In genomic region chr17:81512984-81513668, GRCh38 we compare ENCODE assay signal across 7 cellular contexts. TPM values are rescaled to one million over a fixed set of nuclear protein-coding genes. Genes with fewer than 3 reads are reported as not detected.
A peak's percentile ranks its signal among the peaks of the same experiment; 100 is the strongest.
DNase-seq lines count a peak whose midpoint lies in the region; ATAC-seq, FAIRE-seq and TF ChIP-seq lines count a peak whose summit lies in the region.

No MANE protein-coding gene starts in this region.

- 7% methylated on average over 20 of the region's 68 CpGs for WGBS in K562 (ENCODE audit: insufficient coverage, low coverage, missing lambda C conversion rate)
- WGBS in small intestine, 3 donors, result 0 to 1% (median 0%) methylated on average over 24 to 68 of the region's 68 CpGs

- BruUV-seq in K562 (replicated peaks; lab: Mats Ljungman, UMichigan), result TSS peak; percentile 73

- H3K27me3 ChIP-seq in K562 (ENCODE audit: control insufficient read depth in 2 of 2, insufficient read depth in 2 of 2, low read length in 2 of 2), result no peaks in the 10 kb centered on the region
- H3K27me3 ChIP-seq in small intestine (ENCODE audit: control insufficient read depth in 2 of 2, insufficient read depth in 2 of 2, low read length in 2 of 2), result no peaks in the 10 kb centered on the region

- peak; percentile 1 for ATAC-seq in K562
- no peak for ATAC-seq in GM19455 (IDR thresholded peaks at IDR 0.05; ENCODE audit: unreplicated experiment)

- in situ Hi-C loops in GM13976 (cut with MboI; ENCODE audit: low sequenced_read_pairs, unreplicated experiment) (no loop called here), K562 (cut with MboI) (no loop called here)

- intact Hi-C loops in K562 (cut with micrococcal nuclease), result no loop called here

- H3K9ac ChIP-seq in K562 (ENCODE audit: insufficient read depth in 1 of 2, low read depth in 2 of 2, low read length in 2 of 2), result peak overlapping the region; percentile 98

- peaks cover 9% of the 10 kb centered on the region for H3K9me1 ChIP-seq in K562 (ENCODE audit: control insufficient read depth, insufficient read depth, low read length)

- CTCF ChIA-PET in K562 (lab: Yijun Ruan, JAX; ENCODE audit: low intra/inter-chr PET ratio), result interaction anchor here (0.6 to 0.7 kb wide), 2 partner anchors 29 to 218 kb away, joined by 3 read pairs; partner anchors contain the start of gene SLC38A10

- TF ChIP-seq RAD21 in K562 (CRISPR knock-in tag; conservative IDR thresholded peaks at IDR 0.05 in 1 of 2, IDR thresholded peaks at IDR 0.05 in 1 of 2), result no peak

- no peak; the same call in 1 of the 2 replicates for TF ChIP-seq EP300 in K562 (IDR thresholded peaks at IDR 0.05; ENCODE audit: low read length)

- DNase-seq in GM13976 (ENCODE audit: low spot score), result peak; percentile 64
- DNase-seq in SW480 (ENCODE audit: low spot score), result peak; percentile 84
- peak in 3 of 4 experiments; percentile 51 to 66 (median 63) for DNase-seq in K562 (ENCODE audit: extremely low read depth in 1 of 4, low spot score in 3 of 4)
- peak; percentile 71 for DNase-seq in small intestine

- peaks cover 38% of the 10 kb centered on the region for H4K20me1 ChIP-seq in K562 (replicated peaks; ENCODE audit: control insufficient read depth, insufficient read depth, low read length)

- H3K36me3 ChIP-seq in KOPT-K1 (ENCODE audit: insufficient read depth, low read length) (peaks cover 42% of the 10 kb centered on the region), K562 (ENCODE audit: control insufficient read depth, insufficient read depth, low read length) (peaks cover 37% of the 10 kb centered on the region), small intestine (ENCODE audit: control insufficient read depth in 2 of 2, insufficient read depth in 2 of 2, low read length in 2 of 2) (peaks cover 13 to 15% of the 10 kb centered on the region in 2 donors)

- H2AFZ ChIP-seq in K562 (ENCODE audit: low read depth, low read length), result peak overlapping the region; percentile 58

- peak overlapping the region; percentile 87 for H3K27ac ChIP-seq in KOPT-K1 (ENCODE audit: low read depth, low read length, poor library complexity, severe bottlenecking)
- peak overlapping the region; percentile 96 for H3K27ac ChIP-seq in K562 (ENCODE audit: extremely low read depth, low read depth, low read length)
- H3K27ac ChIP-seq in small intestine (ENCODE audit: low read depth in 1 of 2, low read length in 1 of 2), result peak overlapping the region; percentile 100

- POLR2A ChIA-PET in K562 (lab: Yijun Ruan, JAX), result interaction anchor here (0.5 to 6.4 kb wide), 20 partner anchors 14 to 689 kb away, joined by 3 to 132 read pairs (median 4); partner anchors contain the start of genes FAAP100 and MRPL12

- H3K4me1 ChIP-seq in K562 (replicated peaks in 1 of 2; ENCODE audit: control insufficient read depth in 2 of 2, insufficient read depth in 2 of 2, low read length in 2 of 2), result peaks cover 35 to 70% of the 10 kb centered on the region in 2 experiments; a peak in 4 of 5 replicates
- H3K4me1 ChIP-seq in small intestine (ENCODE audit: control insufficient read depth in 2 of 2, insufficient read depth in 1 of 2, low read depth in 1 of 2, low read length in 1 of 2), result peaks cover 0 to 7% of the 10 kb centered on the region in 2 donors

- peak overlapping the region; percentile 72 for H3K4me2 ChIP-seq in K562 (ENCODE audit: insufficient read depth, low read length)

- H3K4me3 ChIP-seq in K562 (peak overlapping the region; percentile 58), iPS-18c (ENCODE audit: insufficient read depth, low read depth, low read length) (peak overlapping the region; percentile 76), small intestine (ENCODE audit: low read depth in 1 of 2, low read length in 2 of 2) (peak overlapping the region; percentile 80 to 84)

- H3K79me2 ChIP-seq in K562 (ENCODE audit: control insufficient read depth, insufficient read depth, low read length), result peaks cover 37% of the 10 kb centered on the region

- no peak for FAIRE-seq in K562 (lab: Jason Lieb, UNC)
- no peak for FAIRE-seq in small intestine (lab: Jason Lieb, UNC)

- peaks cover 7% of the 10 kb centered on the region for H3K9me3 ChIP-seq in KOPT-K1 (ENCODE audit: insufficient read depth, low read length, poor library complexity, severe bottlenecking)
- 0 out of 2 replicates have a peak, but pooled peaks cover 1% of the 10 kb centered on the region for H3K9me3 ChIP-seq in K562 (replicated peaks; ENCODE audit: control insufficient read depth, insufficient read depth, low read depth, low read length)
- peaks cover 4% of the 10 kb centered on the region for H3K9me3 ChIP-seq in iPS-18c (ENCODE audit: control insufficient read depth, insufficient read depth, low read length)
- H3K9me3 ChIP-seq in small intestine (ENCODE audit: control insufficient read depth, low read depth), result no peaks in the 10 kb centered on the region

- TF ChIP-seq CTCF in GM13976 (IDR thresholded peaks at IDR 0.05; ENCODE audit: borderline replicate concordance, control extremely low read depth, extremely low read depth, insufficient read depth, missing control alignments) (no peak), K562 (IDR thresholded peaks at IDR 0.05 in 2 of 3, conservative IDR thresholded peaks at IDR 0.05 in 1 of 3; ENCODE audit: insufficient read depth in 2 of 3, low read depth in 1 of 3, low read length in 3 of 3) (no peak; a peak in 1 of 6 replicates)

- TF ChIP-seq POLR2A in K562 (conservative IDR thresholded peaks at IDR 0.05), result no peak; the same call in none of the 2 replicates

TF ChIP-seq in K562, 482 proteins besides CTCF, POLR2A, EP300 and RAD21 (continues in another document):
- no peak for TF ChIP-seq TGIF2 (CRISPR knock-in tag; IDR thresholded peaks at IDR 0.05)
- no peak for TF ChIP-seq RFX1 (IDR thresholded peaks at IDR 0.05)

RNA-seq across cellular contexts. Expression of gene ACTG1, which starts 0.5 kb away (rescaled TPM):
- total RNA-seq in K562 (2011; cell fraction: chromatin; rRNA removed; ENCODE audit: low replicate concordance), result 264 and 482 TPM in 2 replicates
- total RNA-seq in K562 (2011; cell fraction: nucleolus; rRNA removed), result 393 and 500 TPM in 2 replicates
- total RNA-seq in K562 (2011; cell fraction: nucleoplasm; rRNA removed), result 388 and 427 TPM in 2 replicates
- total RNA-seq in K562 (2014; rRNA removed) (1,572 and 2,328 TPM in 2 replicates), K562 (2014; rRNA removed; fragmentation: Illumina TruSeq; extraction: Trizol) (512 and 566 TPM in 2 replicates), K562 (2015; rRNA removed; fragmentation: Illumina TruSeq; extraction: Trizol) (568 and 574 TPM in 2 replicates), K562 (2021) (1,775 and 1,801 TPM in 2 replicates)
- polyA plus RNA-seq in K562 (2011; rRNA removed) (224 and 602 TPM in 2 replicates), K562 (2014; fragmentation: Illumina TruSeq; extraction: Trizol) (990 and 2,987 TPM in 2 replicates), K562 (2014; fragmentation: Nextera tagmentation; extraction: Ambion mirVana) (100 to 1,000 TPM; 259 to 386 TPM), K562 (2014; rRNA removed) (831 and 1,109 TPM in 2 replicates), small intestine (1,000 to 10,000 TPM; 1,318 to 3,459 (median 1,629) TPM)
- 901 and 1,415 TPM in 2 replicates for polyA plus RNA-seq in K562 (2011; cell fraction: cytosol; rRNA removed)
- 1,206 and 1,333 TPM in 2 replicates for polyA plus RNA-seq in K562 (2011; cell fraction: nucleus; rRNA removed)
- 1,311 and 3,206 TPM in 2 replicates for polyA plus RNA-seq in K562 (2012)
- polyA minus RNA-seq in K562 (2011; rRNA and poly(A)+ RNA removed), result 205 and 410 TPM in 2 replicates
- 580 and 1,178 TPM in 2 replicates for polyA minus RNA-seq in K562 (2011; cell fraction: cytosol; rRNA and poly(A)+ RNA removed)
- polyA minus RNA-seq in K562 (2011; cell fraction: nucleus; rRNA and poly(A)+ RNA removed), result 230 and 388 TPM in 2 replicates

RNA-seq across cellular contexts. Expression of gene FSCN2, which starts 15.1 kb away (rescaled TPM):
- 0.23 TPM in 1 of 2 replicates, not detected in the other for total RNA-seq in K562 (2011; cell fraction: chromatin; rRNA removed; ENCODE audit: low replicate concordance)
- 0.26 and 0.33 TPM in 2 replicates for total RNA-seq in K562 (2011; cell fraction: nucleolus; rRNA removed)
- total RNA-seq in K562 (2011; cell fraction: nucleoplasm; rRNA removed), result 0.37 TPM in 1 of 2 replicates, not detected in the other
- total RNA-seq in K562 (2014; rRNA removed) (not detected in 2 replicates), K562 (2014; rRNA removed; fragmentation: Illumina TruSeq; extraction: Trizol) (not detected in 2 replicates), K562 (2015; rRNA removed; fragmentation: Illumina TruSeq; extraction: Trizol) (not detected in 2 replicates), K562 (2021) (not detected in 2 replicates)
- polyA plus RNA-seq in K562 (2011; rRNA removed) (not detected in 2 replicates), K562 (2014; fragmentation: Illumina TruSeq; extraction: Trizol) (not detected in 2 replicates), K562 (2014; fragmentation: Nextera tagmentation; extraction: Ambion mirVana) (not detected), K562 (2014; rRNA removed) (0.08 TPM in 1 of 2 replicates, not detected in the other), small intestine (1 to 10 TPM in 1 of 3 donors, not detected in 2; 1.3 TPM)
- polyA plus RNA-seq in K562 (2011; cell fraction: cytosol; rRNA removed), result not detected in 2 replicates
- polyA plus RNA-seq in K562 (2011; cell fraction: nucleus; rRNA removed), result 0.14 TPM in 1 of 2 replicates, not detected in the other
- 0.25 and 0.30 TPM in 2 replicates for polyA plus RNA-seq in K562 (2012)
- not detected in 2 replicates for polyA minus RNA-seq in K562 (2011; rRNA and poly(A)+ RNA removed)
- polyA minus RNA-seq in K562 (2011; cell fraction: cytosol; rRNA and poly(A)+ RNA removed), result not detected in 2 replicates
- polyA minus RNA-seq in K562 (2011; cell fraction: nucleus; rRNA and poly(A)+ RNA removed), result 0.13 TPM in 1 of 2 replicates, not detected in the other

RNA-seq across cellular contexts. Expression of gene FAAP100, which starts 39.0 kb away (rescaled TPM):
- total RNA-seq in K562 (2011; cell fraction: chromatin; rRNA removed; ENCODE audit: low replicate concordance), result 44.9 and 197 TPM in 2 replicates
- 108 and 129 TPM in 2 replicates for total RNA-seq in K562 (2011; cell fraction: nucleolus; rRNA removed)
- 63.6 and 65.2 TPM in 2 replicates for total RNA-seq in K562 (2011; cell fraction: nucleoplasm; rRNA removed)
- 33.2 and 39.0 TPM in 2 replicates for total RNA-seq in K562 (2014; rRNA removed)
- 3.9 and 8.6 TPM in 2 replicates for total RNA-seq in K562 (2014; rRNA removed; fragmentation: Illumina TruSeq; extraction: Trizol)
- 18.9 and 20.9 TPM in 2 replicates for total RNA-seq in K562 (2015; rRNA removed; fragmentation: Illumina TruSeq; extraction: Trizol)
- 51.2 and 52.5 TPM in 2 replicates for total RNA-seq in K562 (2021)
- polyA plus RNA-seq in K562 (2011; rRNA removed), result 12.6 and 15.2 TPM in 2 replicates
- polyA plus RNA-seq in K562 (2011; cell fraction: cytosol; rRNA removed), result 18.3 and 47.5 TPM in 2 replicates
- 42.7 and 112 TPM in 2 replicates for polyA plus RNA-seq in K562 (2011; cell fraction: nucleus; rRNA removed)
- 22.5 and 27.7 TPM in 2 replicates for polyA plus RNA-seq in K562 (2012)
- 7.6 and 25.3 TPM in 2 replicates for polyA plus RNA-seq in K562 (2014; fragmentation: Illumina TruSeq; extraction: Trizol)
- polyA plus RNA-seq in K562 (2014; fragmentation: Nextera tagmentation; extraction: Ambion mirVana), result under 1 TPM; 0.31 to 0.69 TPM
- polyA plus RNA-seq in K562 (2014; rRNA removed), result 38.6 and 42.4 TPM in 2 replicates
- polyA minus RNA-seq in K562 (2011; rRNA and poly(A)+ RNA removed), result 4.7 and 7.0 TPM in 2 replicates
- 19.5 and 23.0 TPM in 2 replicates for polyA minus RNA-seq in K562 (2011; cell fraction: cytosol; rRNA and poly(A)+ RNA removed)
- polyA minus RNA-seq in K562 (2011; cell fraction: nucleus; rRNA and poly(A)+ RNA removed), result 58.6 and 62.1 TPM in 2 replicates
- 10 to 100 TPM; 24.5 to 30.2 (median 29.2) TPM for polyA plus RNA-seq in small intestine
